ENCODE assay signal across 22 cellular contexts in the genomic region with DNA sequence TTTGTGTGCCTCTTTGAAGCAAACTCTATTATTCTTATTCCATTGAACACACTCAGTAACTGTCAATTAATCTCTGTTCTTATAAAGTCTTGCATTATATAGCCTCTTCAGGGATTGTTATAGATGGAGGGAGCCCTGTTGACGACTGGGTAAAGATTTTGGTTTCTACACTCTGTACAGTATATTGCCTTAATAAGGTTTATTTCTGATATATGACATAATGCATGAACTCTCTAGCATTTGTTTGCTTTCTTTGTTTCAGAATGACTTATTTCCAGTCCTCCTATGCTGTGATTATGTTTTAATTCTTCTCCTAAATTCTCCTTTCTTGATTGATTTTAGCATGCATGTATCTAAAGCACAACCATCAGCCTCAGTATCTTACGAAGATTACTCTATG.
"Had no signal": no experiment of that assay in that cellular context is flagged by ENCODE, and none has a peak within 500 bp of the region (broad histone marks: within the 10 kb centered on the region; RNA-seq: fewer than 3 reads in every experiment).

No MANE protein-coding gene starts in this region.

- H3K4me3 ChIP-seq: coronary artery, dorsolateral prefrontal cortex, esophagus squamous epithelium, gastrocnemius medialis, heart left ventricle, hepatocyte, left lung, lung, mucosa of descending colon had no signal

- H3K36me3 ChIP-seq: esophagus squamous epithelium, gastrocnemius medialis, heart left ventricle, left lung had no signal

- H3K27ac ChIP-seq: coronary artery, epithelial cell of prostate, esophagus squamous epithelium, gastrocnemius medialis, heart left ventricle, hepatocyte, left lung had no signal

- H3K9me3 Mint-ChIP-seq: memory B cell; mesothelial cell of epicardium; naive B cell; naive thymus-derived CD8-positive, alpha-beta T cell had no signal

- H3K4me3 Mint-ChIP-seq: memory B cell; mesothelial cell of epicardium; naive B cell; naive thymus-derived CD8-positive, alpha-beta T cell had no signal

- H3K36me3 Mint-ChIP-seq: memory B cell; mesothelial cell of epicardium; naive B cell; naive thymus-derived CD8-positive, alpha-beta T cell had no signal

- H3K4me1 ChIP-seq: esophagus squamous epithelium, gastrocnemius medialis, heart left ventricle, left lung had no signal

- H2AFZ ChIP-seq: hepatocyte had no signal

- ATAC-seq: gastrocnemius medialis; heart left ventricle; left cardiac atrium; left ventricle myocardium superior; mucosa of descending colon; naive thymus-derived CD8-positive, alpha-beta T cell had no signal

- H3K27me3 ChIP-seq: dorsolateral prefrontal cortex, esophagus squamous epithelium, gastrocnemius medialis, heart left ventricle, hepatocyte, left lung had no signal

- H3K27ac Mint-ChIP-seq: memory B cell; mesothelial cell of epicardium; naive B cell; naive thymus-derived CD8-positive, alpha-beta T cell had no signal

- H3K27me3 Mint-ChIP-seq: memory B cell, naive B cell had no signal

- H3K4me2 ChIP-seq: hepatocyte had no signal

- H3K79me2 ChIP-seq: hepatocyte had no signal

- H3K4me1 Mint-ChIP-seq: memory B cell; mesothelial cell of epicardium; naive B cell; naive thymus-derived CD8-positive, alpha-beta T cell had no signal

- H3K9me3 ChIP-seq: esophagus squamous epithelium, gastrocnemius medialis, heart left ventricle, left lung, mucosa of descending colon had no signal

- DNase-seq: dermis blood vessel endothelial cell; dorsolateral prefrontal cortex; effector CD4-positive, alpha-beta T cell; effector memory CD4-positive, alpha-beta T cell; esophagus squamous epithelium; foreskin fibroblast; foreskin melanocyte; gastrocnemius medialis; heart left ventricle; left cardiac atrium; left lung; left ventricle myocardium superior; mammary epithelial cell; mucosa of descending colon; naive B cell; naive thymus-derived CD8-positive, alpha-beta T cell had no signal
